8 cellular contexts compared by ENCODE assay signal in genomic region chr2:197777823-197778407, GRCh38. TPM values are rescaled to one million over a fixed set of nuclear protein-coding genes. Genes with fewer than 3 reads are reported as not detected.
DNase-seq lines count a peak whose midpoint lies in the region; ATAC-seq and TF ChIP-seq lines count a peak whose summit lies in the region.

No MANE protein-coding gene starts in this region.

- H3K36me3 ChIP-seq in neural cell (ENCODE audit: insufficient read depth, low read length) = no peaks in the 10 kb centered on the region

- no peak overlapping the region for H3K4me3 ChIP-seq in coronary artery
- no peak overlapping the region for H3K4me3 ChIP-seq in neural cell (ENCODE audit: low read length)

- no peaks in the 10 kb centered on the region for H3K79me2 ChIP-seq in neural cell (replicated peaks; ENCODE audit: insufficient read depth, low read length)

- DNase-seq in AG20443 (ENCODE audit: low spot score) = peak; percentile 17
- peak; percentile 16 for DNase-seq in GM04504 (ENCODE audit: low read depth)
- peak; percentile 30 for DNase-seq in NCI-H748 (lab: John Stamatoyannopoulos, UW; ENCODE audit: unreplicated experiment)
- no peak for DNase-seq in coronary artery (ENCODE audit: low spot score)

- ATAC-seq in GM19395 (IDR thresholded peaks at IDR 0.05; ENCODE audit: unreplicated experiment) = no peak
- no peak for ATAC-seq in HG03175 (IDR thresholded peaks at IDR 0.05; ENCODE audit: unreplicated experiment)
- no peak for ATAC-seq in HG03342 (IDR thresholded peaks at IDR 0.05; ENCODE audit: unreplicated experiment)

- H3K9ac ChIP-seq in neural cell (ENCODE audit: low read length) = no peak overlapping the region

- H3K9me3 ChIP-seq in neural cell (ENCODE audit: low read length) = no peaks in the 10 kb centered on the region

- TF ChIP-seq RAD21 in neural cell (conservative IDR thresholded peaks at IDR 0.05) = peak; percentile 88

- TF ChIP-seq CTCF in coronary artery (IDR thresholded peaks at IDR 0.05) (peak; percentile 31), neural cell (IDR thresholded peaks at IDR 0.05; ENCODE audit: poor library complexity, severe bottlenecking) (peak; percentile 81)

- no peaks in the 10 kb centered on the region for H3F3A ChIP-seq in neural cell (ENCODE audit: insufficient read depth, low read length, poor library complexity, severe bottlenecking)

- no peaks in the 10 kb centered on the region for H3K9me2 ChIP-seq in neural cell (ENCODE audit: insufficient read depth, low read length)

- H3K4me2 ChIP-seq in neural cell (ENCODE audit: low read length) = no peak overlapping the region

- H2AFZ ChIP-seq in neural cell (ENCODE audit: low read depth, low read length) = no peak overlapping the region

- H3K27ac ChIP-seq in coronary artery (no peak overlapping the region), neural cell (ENCODE audit: low read length) (no peak overlapping the region)

- H4K20me1 ChIP-seq in neural cell (ENCODE audit: insufficient read depth) = no peaks in the 10 kb centered on the region

- TF ChIP-seq EP300 in neural cell (conservative IDR thresholded peaks at IDR 0.05; ENCODE audit: poor library complexity, severe bottlenecking) = no peak

- H3K27me3 ChIP-seq in neural cell (ENCODE audit: insufficient read depth, low read depth, low read length) = no peaks in the 10 kb centered on the region

TF ChIP-seq in neural cell, 6 proteins besides CTCF, POLR2A, EP300 and RAD21:
- peak; percentile 85 for TF ChIP-seq SMC3 (conservative IDR thresholded peaks at IDR 0.05; ENCODE audit: poor library complexity)
- TF ChIP-seq REST (IDR thresholded peaks at IDR 0.05; ENCODE audit: borderline replicate concordance) = no peak

RNA-seq across cellular contexts. Expression of gene BOLL, which starts 7.2 kb away (rescaled TPM):
- polyA plus RNA-seq in neural cell = not detected in 2 replicates
- not detected in 2 replicates for polyA minus RNA-seq in neural cell

RNA-seq across cellular contexts. Expression of gene PLCL1, which starts 26.5 kb away (rescaled TPM):
- 6.6 and 6.8 TPM in 2 replicates for polyA plus RNA-seq in neural cell
- polyA minus RNA-seq in neural cell = 18.3 and 19.1 TPM in 2 replicates
